Comparison of ENCODE assay signal across 8 cellular contexts in genomic region chr20:33591901-33592300, GRCh38.
DNase-seq lines count a peak whose midpoint lies in the region; ATAC-seq lines count a peak whose summit lies in the region.
"Not testable (repeated sequence)": the region's sequence is repeated elsewhere in the genome, so short reads cannot be mapped to it uniquely, and the experiment has no call there.

No MANE protein-coding gene starts in this region.

- ATAC-seq in T-cell (replicated peaks in 1 of 4) (peak in 1 of 4 experiments; percentile 6), Right ventricle myocardium superior (ENCODE audit: poor library complexity) (peak; percentile 52)
- ATAC-seq in activated CD4-positive, alpha-beta T cell treated with anti-CD3 and anti-CD28 coated beads for 36 hours, result peak; percentile 74

- H3K27me3 ChIP-seq in CD4-positive, alpha-beta memory T cell (ENCODE audit: insufficient read depth, low read length), result not testable (repeated sequence)

- CTCF ChIA-PET in CD4-positive, alpha-beta memory T cell (lab: Charles Lee; ENCODE audit: partially characterized antibody); T-cell (lab: Charles Lee); activated CD4-positive, alpha-beta T cell treated with anti-CD3 and anti-CD28 coated beads for 36 hours (lab: Charles Lee): not testable (repeated sequence)

- peak overlapping the region in 4 of 8 donors; percentile 10 to 56 (median 34) for H3K4me3 Mint-ChIP-seq in CD4-positive, alpha-beta memory T cell
- not testable (repeated sequence) for H3K4me3 Mint-ChIP-seq in T-cell; activated CD4-positive, alpha-beta T cell treated with anti-CD3 and anti-CD28 coated beads for 36 hours

- not testable (repeated sequence) for H3K27me3 Mint-ChIP-seq in CD4-positive, alpha-beta memory T cell; T-cell; activated CD4-positive, alpha-beta T cell treated with anti-CD3 and anti-CD28 coated beads for 36 hours

- intact Hi-C loops in CD4-positive, alpha-beta memory T cell (cut with micrococcal nuclease); Right ventricle myocardium superior (cut with DNase I): not testable (repeated sequence)
- intact Hi-C loops in activated CD4-positive, alpha-beta T cell treated with anti-CD3 and anti-CD28 coated beads for 36 hours (cut with DNase I, micrococcal nuclease), result loop anchor here in 1 of 2 experiments (5.0 kb wide), 1 partner anchor 35 kb away; no protein-coding TSS in a partner anchor

- not testable (repeated sequence) for H3K9me3 ChIP-seq in CD4-positive, alpha-beta memory T cell (ENCODE audit: control insufficient read depth in 1 of 2, low read length in 2 of 2)

- not testable (repeated sequence) for H3K9me3 Mint-ChIP-seq in CD4-positive, alpha-beta memory T cell; T-cell; activated CD4-positive, alpha-beta T cell treated with anti-CD3 and anti-CD28 coated beads for 36 hours (ENCODE audit: low read depth)

- H3K4me1 ChIP-seq in CD4-positive, alpha-beta memory T cell (ENCODE audit: insufficient read depth, low read length), result not testable (repeated sequence)

- POLR2A ChIA-PET in CD4-positive, alpha-beta memory T cell (lab: Charles Lee; ENCODE audit: partially characterized antibody); activated CD4-positive, alpha-beta T cell treated with anti-CD3 and anti-CD28 coated beads for 36 hours (lab: Charles Lee): not testable (repeated sequence)
- POLR2A ChIA-PET in T-cell (lab: Charles Lee), result interaction anchor here in 1 of 2 donors (0.6 kb wide), 1 partner anchor 41 kb away, joined by 4 read pairs; no protein-coding TSS in a partner anchor

- not testable (repeated sequence) for H3K36me3 ChIP-seq in CD4-positive, alpha-beta memory T cell (ENCODE audit: insufficient read depth, low read length)

- peaks cover 8 to 16% (median 13%) of the 10 kb centered on the region in 4 donors for H3K4me1 Mint-ChIP-seq in CD4-positive, alpha-beta memory T cell
- peaks cover 4 to 14% (median 10%) of the 10 kb centered on the region in 3 donors for H3K4me1 Mint-ChIP-seq in T-cell
- not testable (repeated sequence) for H3K4me1 Mint-ChIP-seq in activated CD4-positive, alpha-beta T cell treated with anti-CD3 and anti-CD28 coated beads for 36 hours

- H3K36me3 Mint-ChIP-seq in CD4-positive, alpha-beta memory T cell; T-cell; activated CD4-positive, alpha-beta T cell treated with anti-CD3 and anti-CD28 coated beads for 36 hours (ENCODE audit: low read depth): not testable (repeated sequence)

- H3K27ac Mint-ChIP-seq in CD4-positive, alpha-beta memory T cell, result peak overlapping the region in 6 of 7 donors; percentile 2 to 79 (median 56)
- peak overlapping the region in 1 of 2 donors; percentile 48 for H3K27ac Mint-ChIP-seq in T-cell
- H3K27ac Mint-ChIP-seq in activated CD4-positive, alpha-beta T cell treated with anti-CD3 and anti-CD28 coated beads for 36 hours, result peak overlapping the region; percentile 61

- H3K27ac ChIP-seq in CD4-positive, alpha-beta memory T cell (ENCODE audit: low read depth, low read length), result not testable (repeated sequence)

- peak; percentile 8 to 75 (median 21) for DNase-seq in CD4-positive, alpha-beta memory T cell
- DNase-seq in T-cell, result peak in 25 of 34 experiments; percentile 1 to 38 (median 9)
- DNase-seq in activated CD4-positive, alpha-beta T cell treated with anti-CD3 and anti-CD28 coated beads for 36 hours, result peak; percentile 87
- DNase-seq in activated CD8-positive, alpha-beta memory T cell treated with anti-CD3 and anti-CD28 coated beads, Interleukin-2, amount 50 U/mL, for 4 hours, result peak; percentile 50
- DNase-seq in activated naive CD4-positive, alpha-beta T cell treated with Interleukin-2 at 50 U/mL for 16 hours, result peak; percentile 87
- not testable (repeated sequence) for DNase-seq in Right ventricle myocardium superior
- DNase-seq in stimulated activated CD4-positive, alpha-beta T cell treated with anti-CD3 and anti-CD28 coated beads, Interleukin-2, amount 100 ng/mL, for 4 hours (ENCODE audit: low read depth), result peak; percentile 37
- peak; percentile 52 for DNase-seq in stimulated activated CD8-positive, alpha-beta memory T cell treated with anti-CD3 and anti-CD28 coated beads, Interleukin-4, amount 100 ng/mL, for 24 hours (ENCODE audit: low read depth)

- not testable (repeated sequence) for H3K4me3 ChIP-seq in CD4-positive, alpha-beta memory T cell (ENCODE audit: low read length in 2 of 2)
